16 cellular contexts compared by ENCODE assay signal in the genomic region with DNA sequence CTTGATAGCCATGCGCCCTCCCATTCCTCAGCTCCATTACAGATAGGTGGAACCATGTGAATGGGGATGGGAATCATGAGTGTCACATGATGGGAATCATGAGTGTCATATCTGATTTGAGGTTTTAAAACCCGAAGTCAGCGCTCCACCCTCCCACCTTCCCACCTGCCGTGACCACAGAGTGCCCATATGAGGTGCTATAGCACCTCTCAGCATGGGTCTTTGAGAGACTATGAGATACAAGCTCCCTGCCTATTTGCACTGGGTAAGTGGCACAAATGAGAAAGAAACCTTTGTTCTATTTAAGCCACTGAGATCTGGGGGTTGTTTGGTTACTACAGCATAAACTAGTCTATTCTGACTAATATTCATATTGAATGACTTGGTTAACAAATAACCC.
"Had no signal": no experiment of that assay in that cellular context is flagged by ENCODE, and none has a peak within 500 bp of the region (broad histone marks: within the 10 kb centered on the region; RNA-seq: fewer than 3 reads in every experiment).

No MANE protein-coding gene starts in this region.

- H3K36me3 ChIP-seq: adrenal gland, suprapubic skin had no signal

- H3K9me3 Mint-ChIP-seq: activated T-helper 2 cell treated with anti-CD3 and anti-CD28 coated beads, Interferon-gamma antibody, Interleukin-2, Interleukin-4, amounts not matched to agents 10 μg/mL and 5 μg/mL and 100 μg/mL, durations not matched to agents 14 hours and 24 hours and 36 hours; nephron had no signal

- DNase-seq: activated naive CD4-positive, alpha-beta T cell treated with anti-CD3 and anti-CD28 coated beads, Interleukin-2, amount 50 U/mL, for 16 hours; adrenal gland; effector memory CD4-positive, alpha-beta T cell; erythroblast; hippocampal formation; left cardiac atrium; mammary epithelial cell; stimulated activated CD4-positive, alpha-beta T cell treated with anti-CD3 and anti-CD28 coated beads, Interleukin-4, amount 100 ng/mL, for 1 hour; stimulated activated CD8-positive, alpha-beta memory T cell treated with anti-CD3 and anti-CD28 coated beads, Interleukin-4, amount 100 ng/mL, for 48 hours; stimulated activated naive CD8-positive, alpha-beta T cell treated with anti-CD3 and anti-CD28 coated beads, Interleukin-15, Interleukin-2, amounts not matched to agents 100 U/mL and 50 U/mL, for 24 hours; T-helper 17 cell had no signal

- FAIRE-seq: TTC549 had no signal

- ATAC-seq: left cardiac atrium; stimulated activated naive CD8-positive, alpha-beta T cell treated with anti-CD3 and anti-CD28 coated beads, Interleukin-15, Interleukin-2, amounts not matched to agents 100 U/mL and 50 U/mL, for 24 hours; T-helper 17 cell had no signal

- H3K9me3 ChIP-seq: adrenal gland, suprapubic skin had no signal

- H3K27ac Mint-ChIP-seq: activated T-helper 2 cell treated with anti-CD3 and anti-CD28 coated beads, Interferon-gamma antibody, Interleukin-2, Interleukin-4, amounts not matched to agents 10 μg/mL and 5 μg/mL and 100 μg/mL, durations not matched to agents 14 hours and 24 hours and 36 hours; nephron; T-helper 17 cell had no signal

- H3K4me1 ChIP-seq: adrenal gland, suprapubic skin had no signal

- H3K4me1 Mint-ChIP-seq: central memory CD8-positive, alpha-beta T cell; nephron; T-helper 17 cell had no signal

- H3K4me3 Mint-ChIP-seq: central memory CD8-positive, alpha-beta T cell; nephron; T-helper 17 cell had no signal

- H3K27me3 ChIP-seq: adrenal gland, suprapubic skin had no signal

- H3K4me3 ChIP-seq: adrenal gland, suprapubic skin had no signal

- H3K27ac ChIP-seq: adrenal gland, suprapubic skin had no signal
